ENCODE assay signal across 8 cellular contexts in the genomic region with DNA sequence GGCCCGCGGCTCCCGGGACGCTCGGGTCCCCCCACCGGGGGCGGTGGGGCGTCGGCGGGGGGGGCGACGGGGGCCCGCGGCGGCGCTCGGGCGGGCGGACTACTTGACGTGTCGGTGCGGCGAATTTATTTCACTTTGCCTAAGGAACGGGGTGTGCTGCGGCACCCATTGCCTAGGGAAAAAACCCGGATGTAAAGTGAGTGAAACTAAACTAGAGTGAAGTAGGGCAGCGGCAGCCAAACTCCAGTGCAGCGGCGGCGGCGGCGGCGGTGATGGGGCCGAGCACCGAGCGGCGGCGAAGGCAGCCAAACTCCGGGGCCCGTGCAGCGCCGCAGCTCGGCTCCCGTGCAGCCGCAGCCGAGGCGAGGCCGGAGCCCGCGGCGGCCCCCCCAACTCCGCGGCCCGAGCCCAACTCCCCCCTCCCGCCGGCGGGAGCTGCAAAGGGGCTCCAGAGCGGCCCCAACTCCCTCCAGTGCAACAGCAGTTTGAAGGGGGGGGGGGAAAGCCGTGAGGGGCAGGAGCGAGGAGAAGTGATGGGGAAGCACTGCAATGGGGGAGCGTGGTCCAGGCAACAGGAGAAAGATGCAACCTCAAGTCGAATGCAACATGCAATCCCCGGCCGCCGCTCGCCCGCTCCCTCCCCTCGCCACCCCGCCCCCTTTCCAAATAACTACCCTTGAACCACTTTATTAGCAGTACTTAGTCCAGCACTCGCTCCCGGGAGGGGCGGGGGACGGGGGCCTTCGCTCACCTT. TPM values are rescaled to one million over a fixed set of nuclear protein-coding genes. Genes with fewer than 3 reads are reported as not detected.
DNase-seq lines count a peak whose midpoint lies in the region; ATAC-seq and TF ChIP-seq lines count a peak whose summit lies in the region.

No MANE protein-coding gene starts in this region.

- H3K27me3 ChIP-seq in layer of hippocampus (ENCODE audit: control insufficient read depth, insufficient read depth, low read length), result no peaks in the 10 kb centered on the region

- peaks cover 31% of the 10 kb centered on the region for H3K4me1 Mint-ChIP-seq in chondrocyte (ENCODE audit: low read depth)

- H3K9me3 Mint-ChIP-seq in chondrocyte (ENCODE audit: low read depth), result no peaks in the 10 kb centered on the region

- no peaks in the 10 kb centered on the region for H3K27me3 Mint-ChIP-seq in chondrocyte (ENCODE audit: low read depth)

- peak overlapping the region; percentile 93 for H3K27ac Mint-ChIP-seq in chondrocyte (ENCODE audit: unreplicated experiment)

- peak overlapping the region; percentile 81 for H3K4me3 Mint-ChIP-seq in chondrocyte (ENCODE audit: unreplicated experiment)

- DNase-seq in AG09309 (ENCODE audit: low read depth) (peak; percentile 85), NCI-H345 treated with DMSO at 0.1 percent for 48 hours (lab: John Stamatoyannopoulos, UW; ENCODE audit: unreplicated experiment) (peak; percentile 74), chondrocyte (ENCODE audit: low spot score) (no peak)
- DNase-seq in activated CD4-positive, alpha-beta T cell treated with anti-CD3 and anti-CD28 coated beads for 1 hour, result peak; percentile 66
- peak; percentile 33 to 61 (median 46) for DNase-seq in stimulated activated CD4-positive, alpha-beta T cell treated with anti-CD3 and anti-CD28 coated beads, Interleukin-1b, Interleukin-23, amount 100 ng/mL, for 24 hours (ENCODE audit: low read depth in 4 of 4, low spot score in 1 of 4)

- ATAC-seq in GM19023 (IDR thresholded peaks at IDR 0.05; ENCODE audit: unreplicated experiment) (peak; percentile 46), HG03175 (IDR thresholded peaks at IDR 0.05; ENCODE audit: unreplicated experiment) (peak; percentile 51)

- H3K36me3 Mint-ChIP-seq in chondrocyte (ENCODE audit: low read depth), result no peaks in the 10 kb centered on the region

- TF ChIP-seq CTCF in AG09309 (IDR thresholded peaks at IDR 0.05; ENCODE audit: control insufficient read depth, insufficient read depth, low read depth, low read length, missing control alignments), result no peak
- TF ChIP-seq CTCF in chondrocyte (IDR thresholded peaks at IDR 0.05), result peak; percentile 9

- peak overlapping the region; percentile 68 for H3K4me3 ChIP-seq in AG09309 (ENCODE audit: control insufficient read depth, low read depth, low read length)

- peak overlapping the region; percentile 88 for H3K27ac ChIP-seq in layer of hippocampus (ENCODE audit: low read depth, low read length)

RNA-seq across cellular contexts. Expression of gene PHF21A, which starts 0.6 kb away (rescaled TPM):
- 35.9 to 40.7 TPM (median 36.2 TPM) in 3 replicates for total RNA-seq in chondrocyte
